Comparison of ENCODE assay signal across 1 cellular context in the genomic region with DNA sequence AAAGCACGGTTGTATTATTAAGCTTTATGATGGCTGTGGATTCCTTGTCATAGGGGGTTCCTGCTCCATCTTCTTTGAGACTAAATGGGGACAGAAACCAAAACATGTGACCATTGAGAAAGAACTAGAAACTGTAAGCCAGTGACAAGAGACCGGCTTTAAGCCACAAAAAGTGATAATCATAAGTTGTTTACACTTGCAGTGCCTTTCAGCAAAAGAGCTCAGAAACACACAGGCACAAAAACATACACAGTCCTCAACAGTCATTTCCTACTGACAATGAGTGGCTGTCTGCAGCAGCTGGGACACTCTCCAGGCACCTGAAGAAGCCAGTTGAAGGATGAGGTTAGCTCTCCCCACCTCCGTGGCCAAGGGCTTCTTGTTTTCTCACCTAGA.
TF ChIP-seq lines count a peak whose summit lies in the region.

No MANE protein-coding gene starts in this region.

TF ChIP-seq in HepG2, 621 proteins besides CTCF, POLR2A, EP300 and RAD21:
- TF ChIP-seq ZNF841 (CRISPR knock-in tag; IDR thresholded peaks at IDR 0.05; ENCODE audit: borderline replicate concordance): no peak
- TF ChIP-seq NCOR1 (IDR thresholded peaks at IDR 0.05; ENCODE audit: borderline replicate concordance, low read length): no peak
- TF ChIP-seq ZNF569 (CRISPR knock-in tag; IDR thresholded peaks at IDR 0.05; ENCODE audit: borderline replicate concordance): no peak
- TF ChIP-seq, protein P1, sequence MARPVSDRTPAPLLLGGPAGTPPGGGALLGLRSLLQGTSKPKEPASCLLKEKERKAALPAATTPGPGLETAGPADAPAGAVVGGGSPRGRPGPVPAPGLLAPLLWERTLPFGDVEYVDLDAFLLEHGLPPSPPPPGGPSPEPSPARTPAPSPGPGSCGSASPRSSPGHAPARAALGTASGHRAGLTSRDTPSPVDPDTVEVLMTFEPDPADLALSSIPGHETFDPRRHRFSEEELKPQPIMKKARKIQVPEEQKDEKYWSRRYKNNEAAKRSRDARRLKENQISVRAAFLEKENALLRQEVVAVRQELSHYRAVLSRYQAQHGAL (CRISPR knock-in tag; IDR thresholded peaks at IDR 0.05; ENCODE audit: not compliant biosample characterization): no peak
- TF ChIP-seq, protein P2, sequence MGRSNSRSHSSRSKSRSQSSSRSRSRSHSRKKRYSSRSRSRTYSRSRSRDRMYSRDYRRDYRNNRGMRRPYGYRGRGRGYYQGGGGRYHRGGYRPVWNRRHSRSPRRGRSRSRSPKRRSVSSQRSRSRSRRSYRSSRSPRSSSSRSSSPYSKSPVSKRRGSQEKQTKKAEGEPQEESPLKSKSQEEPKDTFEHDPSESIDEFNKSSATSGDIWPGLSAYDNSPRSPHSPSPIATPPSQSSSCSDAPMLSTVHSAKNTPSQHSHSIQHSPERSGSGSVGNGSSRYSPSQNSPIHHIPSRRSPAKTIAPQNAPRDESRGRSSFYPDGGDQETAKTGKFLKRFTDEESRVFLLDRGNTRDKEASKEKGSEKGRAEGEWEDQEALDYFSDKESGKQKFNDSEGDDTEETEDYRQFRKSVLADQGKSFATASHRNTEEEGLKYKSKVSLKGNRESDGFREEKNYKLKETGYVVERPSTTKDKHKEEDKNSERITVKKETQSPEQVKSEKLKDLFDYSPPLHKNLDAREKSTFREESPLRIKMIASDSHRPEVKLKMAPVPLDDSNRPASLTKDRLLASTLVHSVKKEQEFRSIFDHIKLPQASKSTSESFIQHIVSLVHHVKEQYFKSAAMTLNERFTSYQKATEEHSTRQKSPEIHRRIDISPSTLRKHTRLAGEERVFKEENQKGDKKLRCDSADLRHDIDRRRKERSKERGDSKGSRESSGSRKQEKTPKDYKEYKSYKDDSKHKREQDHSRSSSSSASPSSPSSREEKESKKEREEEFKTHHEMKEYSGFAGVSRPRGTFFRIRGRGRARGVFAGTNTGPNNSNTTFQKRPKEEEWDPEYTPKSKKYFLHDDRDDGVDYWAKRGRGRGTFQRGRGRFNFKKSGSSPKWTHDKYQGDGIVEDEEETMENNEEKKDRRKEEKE (IDR thresholded peaks at IDR 0.05): no peak
- no peak for TF ChIP-seq ZFP41 (CRISPR knock-in tag; IDR thresholded peaks at IDR 0.05; ENCODE audit: borderline replicate concordance)
- TF ChIP-seq, protein P3, sequence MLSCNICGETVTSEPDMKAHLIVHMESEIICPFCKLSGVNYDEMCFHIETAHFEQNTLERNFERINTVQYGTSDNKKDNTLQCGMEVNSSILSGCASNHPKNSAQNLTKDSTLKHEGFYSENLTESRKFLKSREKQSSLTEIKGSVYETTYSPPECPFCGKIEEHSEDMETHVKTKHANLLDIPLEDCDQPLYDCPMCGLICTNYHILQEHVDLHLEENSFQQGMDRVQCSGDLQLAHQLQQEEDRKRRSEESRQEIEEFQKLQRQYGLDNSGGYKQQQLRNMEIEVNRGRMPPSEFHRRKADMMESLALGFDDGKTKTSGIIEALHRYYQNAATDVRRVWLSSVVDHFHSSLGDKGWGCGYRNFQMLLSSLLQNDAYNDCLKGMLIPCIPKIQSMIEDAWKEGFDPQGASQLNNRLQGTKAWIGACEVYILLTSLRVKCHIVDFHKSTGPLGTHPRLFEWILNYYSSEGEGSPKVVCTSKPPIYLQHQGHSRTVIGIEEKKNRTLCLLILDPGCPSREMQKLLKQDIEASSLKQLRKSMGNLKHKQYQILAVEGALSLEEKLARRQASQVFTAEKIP (CRISPR knock-in tag; IDR thresholded peaks at IDR 0.05; ENCODE audit: borderline replicate concordance): no peak
